7 cellular contexts compared by ENCODE assay signal in genomic region chr4:6332669-6333050, GRCh38.
"Had no signal": no experiment of that assay in that cellular context is flagged by ENCODE, and none has a peak within 500 bp of the region (broad histone marks: within the 10 kb centered on the region; RNA-seq: fewer than 3 reads in every experiment).

No MANE protein-coding gene starts in this region.

- DNase-seq: GDM1, GF-D8 had no signal

- H3K4me3 ChIP-seq: GM12878 had no signal

- FAIRE-seq: G401.6, GM12878, GM12891, GM18507, GM19239 had no signal
